13 cellular contexts compared by ENCODE assay signal in the genomic region with DNA sequence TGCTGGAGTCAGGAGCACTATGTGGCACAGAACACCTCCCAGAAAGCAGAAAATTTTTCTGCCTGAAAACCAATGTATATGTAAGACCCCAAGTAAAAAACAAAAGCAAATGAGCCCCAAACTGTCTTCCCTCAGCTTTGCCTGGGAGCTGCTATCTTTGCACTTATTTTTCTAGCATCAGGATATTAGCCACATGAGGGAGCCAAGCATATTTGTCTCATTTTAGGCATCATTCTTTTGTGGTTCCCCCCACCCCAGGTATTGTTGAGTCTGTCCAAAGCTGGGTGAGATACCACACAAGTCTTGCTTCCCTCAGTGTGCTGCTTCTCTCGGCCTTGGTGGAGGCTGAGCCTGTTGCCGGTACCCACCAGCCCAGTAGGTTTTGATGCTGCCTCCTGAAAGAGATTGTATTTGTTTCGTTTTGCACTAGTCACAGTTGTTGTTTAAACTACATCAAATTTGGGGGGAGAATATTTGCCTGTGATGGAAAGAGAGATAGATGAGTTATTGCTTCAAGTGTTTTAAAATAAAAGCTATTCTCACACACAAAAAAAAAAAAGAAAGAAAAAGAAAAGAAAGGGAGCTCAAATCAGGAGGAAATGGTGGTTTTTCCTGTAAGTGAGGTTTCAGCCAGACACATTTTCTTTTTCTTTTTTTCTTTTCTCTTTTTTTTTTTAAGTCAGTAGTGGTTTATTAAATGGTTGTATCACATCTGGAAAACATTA. TPM values are rescaled to one million over a fixed set of nuclear protein-coding genes. Genes with fewer than 3 reads are reported as not detected.
DNase-seq lines count a peak whose midpoint lies in the region; ATAC-seq and TF ChIP-seq lines count a peak whose summit lies in the region.
"Had no signal": no experiment of that assay in that cellular context is flagged by ENCODE, and none has a peak within 500 bp of the region (broad histone marks: within the 10 kb centered on the region; RNA-seq: fewer than 3 reads in every experiment).

No MANE protein-coding gene starts in this region.

- intact Hi-C loops in natural killer cell (cut with micrococcal nuclease) (no loop called here), left ventricle myocardium superior (cut with micrococcal nuclease) (no loop called here)

- H3K27me3 Mint-ChIP-seq in activated T-helper 17 cell treated with anti-CD3 and anti-CD28 coated beads, Interleukin-2, amount 50 U/mL, for 72 hours, result no peaks in the 10 kb centered on the region
- no peaks in the 10 kb centered on the region for H3K27me3 Mint-ChIP-seq in natural killer cell (ENCODE audit: low read depth in 2 of 2)

- peak; percentile 84 for ATAC-seq in activated T-helper 17 cell treated with anti-CD3 and anti-CD28 coated beads, Interleukin-2, amount 50 U/mL, for 72 hours (replicated peaks)
- ATAC-seq in natural killer cell (peak; percentile 42 to 78 (median 43)), left ventricle myocardium superior (no peak)
- ATAC-seq: right cardiac atrium had no signal

- peak overlapping the region; percentile 47 for H3K27ac Mint-ChIP-seq in activated T-helper 17 cell treated with anti-CD3 and anti-CD28 coated beads, Interleukin-2, amount 50 U/mL, for 72 hours
- peak overlapping the region; percentile 80 to 89 for H3K27ac Mint-ChIP-seq in natural killer cell

- no peaks in the 10 kb centered on the region for H3K36me3 ChIP-seq in KOPT-K1 (ENCODE audit: insufficient read depth, low read length)
- no peaks in the 10 kb centered on the region for H3K36me3 ChIP-seq in right atrium auricular region
- H3K36me3 ChIP-seq: SJCRH30 had no signal

- no peaks in the 10 kb centered on the region for H3K36me3 Mint-ChIP-seq in activated T-helper 17 cell treated with anti-CD3 and anti-CD28 coated beads, Interleukin-2, amount 50 U/mL, for 72 hours (ENCODE audit: low read depth)
- H3K36me3 Mint-ChIP-seq in natural killer cell, result no peaks in the 10 kb centered on the region

- DNase-seq in AG10803 (ENCODE audit: low read depth), result peak; percentile 13
- no peak for DNase-seq in natural killer cell
- DNase-seq in left ventricle myocardium superior, result no peak
- DNase-seq in right atrium auricular region (ENCODE audit: low spot score), result no peak
- no peak for DNase-seq in epidermal melanocyte (ENCODE audit: insufficient read length, low spot score)
- no peak for DNase-seq in NCI-H510A treated with DMSO at 0.1 percent for 48 hours (lab: John Stamatoyannopoulos, UW)
- DNase-seq: HCEC 1CT, NCI-H187 treated with DMSO at 0.1 percent for 48 hours, right cardiac atrium, SJCRH30, testis had no signal

- H3K4me3 Mint-ChIP-seq in activated T-helper 17 cell treated with anti-CD3 and anti-CD28 coated beads, Interleukin-2, amount 50 U/mL, for 72 hours, result peak overlapping the region; percentile 61
- H3K4me3 Mint-ChIP-seq in natural killer cell, result peak overlapping the region; percentile 81

- peak; percentile 21; the same call in 1 of the 2 replicates for TF ChIP-seq CTCF in AG10803 (conservative IDR thresholded peaks at IDR 0.05; ENCODE audit: low read length)
- no peak for TF ChIP-seq CTCF in natural killer cell (IDR thresholded peaks at IDR 0.05)
- no peak for TF ChIP-seq CTCF in right atrium auricular region (IDR thresholded peaks at IDR 0.05)

- H3K9me3 ChIP-seq in KOPT-K1 (ENCODE audit: insufficient read depth, low read length, poor library complexity, severe bottlenecking), result no peaks in the 10 kb centered on the region
- no peaks in the 10 kb centered on the region for H3K9me3 ChIP-seq in right atrium auricular region
- H3K9me3 ChIP-seq: SJCRH30, testis had no signal

- peak overlapping the region; percentile 83 for H3K27ac ChIP-seq in KOPT-K1 (ENCODE audit: low read depth, low read length, poor library complexity, severe bottlenecking)
- no peak overlapping the region for H3K27ac ChIP-seq in right atrium auricular region
- H3K27ac ChIP-seq: SJCRH30, testis had no signal

- no peak overlapping the region for H3K4me3 ChIP-seq in AG10803 (ENCODE audit: low read length)
- no peak overlapping the region for H3K4me3 ChIP-seq in right atrium auricular region
- H3K4me3 ChIP-seq: SJCRH30, testis had no signal

- H3K27me3 ChIP-seq in right atrium auricular region, result no peaks in the 10 kb centered on the region
- H3K27me3 ChIP-seq: testis had no signal

- peaks cover 15% of the 10 kb centered on the region for H3K4me1 Mint-ChIP-seq in activated T-helper 17 cell treated with anti-CD3 and anti-CD28 coated beads, Interleukin-2, amount 50 U/mL, for 72 hours
- peaks cover 22 to 23% of the 10 kb centered on the region in 2 donors for H3K4me1 Mint-ChIP-seq in natural killer cell

- no peaks in the 10 kb centered on the region for H3K4me1 ChIP-seq in right atrium auricular region
- H3K4me1 ChIP-seq: SJCRH30, testis had no signal

- H3K9me3 Mint-ChIP-seq in activated T-helper 17 cell treated with anti-CD3 and anti-CD28 coated beads, Interleukin-2, amount 50 U/mL, for 72 hours, result no peaks in the 10 kb centered on the region
- no peaks in the 10 kb centered on the region for H3K9me3 Mint-ChIP-seq in natural killer cell

RNA-seq across cellular contexts. Expression of a gene that starts 58.3 kb away (rescaled TPM):
- total RNA-seq in activated T-helper 17 cell treated with anti-CD3 and anti-CD28 coated beads, Interleukin-2, amount 50 U/mL, for 72 hours, result 1 to 10 TPM; 2.2 to 8.0 TPM
- total RNA-seq in natural killer cell (10 to 100 TPM in 2 of 3 donors, 1 to 10 TPM in 1; 9.8 to 19.2 (median 13.6) TPM), left ventricle myocardium superior (0.32 TPM), right atrium auricular region (1 to 10 TPM in 1 of 2 donors, under 1 TPM in 1; 0.28 to 1.1 TPM)
